8 cellular contexts compared by ENCODE assay signal in genomic region chr2:52810460-52810859, GRCh38.
A peak's percentile ranks its signal among the peaks of the same experiment; 100 is the strongest.
DNase-seq lines count a peak whose midpoint lies in the region; TF ChIP-seq lines count a peak whose summit lies in the region.

No MANE protein-coding gene starts in this region.

- TF ChIP-seq POLR2A in NB4 (IDR thresholded peaks at IDR 0.05; ENCODE audit: extremely low read depth, insufficient read length), result no peak

- no peak for TF ChIP-seq CTCF in NB4 (IDR thresholded peaks at IDR 0.05; ENCODE audit: low read depth, low read length)
- peak; percentile 67 for TF ChIP-seq CTCF in epithelial cell of proximal tubule (conservative IDR thresholded peaks at IDR 0.05; ENCODE audit: low read depth, low read length)

- H3K4me3 ChIP-seq in NB4 (ENCODE audit: low read depth, low read length) (no peak overlapping the region), epithelial cell of proximal tubule (ENCODE audit: low read depth, low read length) (no peak overlapping the region)

- DNase-seq in DMS 273 (lab: John Stamatoyannopoulos, UW; ENCODE audit: unreplicated experiment) (peak; percentile 30), DMS 273 treated with DMSO at 0.1 percent for 48 hours (lab: John Stamatoyannopoulos, UW) (no peak), NB4 (ENCODE audit: low read depth) (peak; percentile 32), epithelial cell of proximal tubule (ENCODE audit: low read depth) (peak; percentile 15), renal cortical epithelial cell (ENCODE audit: low read depth) (peak; percentile 64), NK-92 (lab: John Stamatoyannopoulos, UW; ENCODE audit: unreplicated experiment) (no peak), NCI-H345 (lab: John Stamatoyannopoulos, UW) (no peak)
- DNase-seq in stimulated activated CD8-positive, alpha-beta memory T cell treated with anti-CD3 and anti-CD28 coated beads, Interleukin-4, amount 100 ng/mL, for 48 hours, result no peak

Comparison
In these comparisons a context has a peak if more than half of its experiments do, and no peak if none do; other contexts are left out.
1. DNase-seq: peak in DMS 273 (single experiment), NB4 (single experiment), epithelial cell of proximal tubule (single experiment) and renal cortical epithelial cell (single experiment); none in DMS 273 treated with DMSO at 0.1 percent for 48 hours (single experiment), stimulated activated CD8-positive, alpha-beta memory T cell treated with anti-CD3 and anti-CD28 coated beads, Interleukin-4, amount 100 ng/mL, for 48 hours (single experiment), NK-92 (single experiment) and NCI-H345 (single experiment).